ENCODE assay signal across 8 cellular contexts in genomic region chr16:27313422-27314160, GRCh38. TPM values are rescaled to one million over a fixed set of nuclear protein-coding genes. Genes with fewer than 3 reads are reported as not detected.
DNase-seq lines count a peak whose midpoint lies in the region; ATAC-seq and TF ChIP-seq lines count a peak whose summit lies in the region.

IL4R (plus strand) TSS chr16:27313974; CDS start chr16:27340204, 26,230 bp downstream.

- CTCF ChIA-PET in RWPE1 (lab: Yijun Ruan, JAX) = no interaction called here
- CTCF ChIA-PET in activated naive CD4-positive, alpha-beta T cell treated with anti-CD3 and anti-CD28 coated beads for 36 hours (lab: Charles Lee) = no interaction called here

- intact Hi-C loops in activated naive CD4-positive, alpha-beta T cell treated with anti-CD3 and anti-CD28 coated beads for 36 hours (cut with micrococcal nuclease) = no loop called here
- intact Hi-C loops in Right ventricle myocardium superior (cut with DNase I) = no loop called here
- intact Hi-C loops in posterior vena cava (cut with DNase I) = loop anchor here in 1 of 2 donors (10.0 kb wide), 1 partner anchor 79 kb away; no protein-coding TSS in a partner anchor

- peaks cover 41% of the 10 kb centered on the region for H3K4me1 Mint-ChIP-seq in activated naive CD4-positive, alpha-beta T cell treated with anti-CD3 and anti-CD28 coated beads for 36 hours (ENCODE audit: low read depth)

- DNase-seq in GM10266 (ENCODE audit: extremely low spot score) (peak; percentile 82), RWPE1 (ENCODE audit: low spot score) (peak; percentile 35), Right ventricle myocardium superior (peak; percentile 83), posterior vena cava (ENCODE audit: low spot score) (peak; percentile 96), ureter (ENCODE audit: low spot score) (peak; percentile 69), NCI-H774 (lab: John Stamatoyannopoulos, UW) (no peak)
- peak; percentile 83 for DNase-seq in activated naive CD4-positive, alpha-beta T cell treated with anti-CD3 and anti-CD28 coated beads for 36 hours

- TF ChIP-seq CTCF in GM10266 (IDR thresholded peaks at IDR 0.05; ENCODE audit: control insufficient read depth, insufficient read depth, low read depth, missing control alignments) (no peak), RWPE1 (conservative IDR thresholded peaks at IDR 0.05; ENCODE audit: low read depth) (no peak)

- H3K27ac ChIP-seq in RWPE1 = peak within 1 kb of the TSS; percentile 97

- peak; percentile 65 for ATAC-seq in HG02678 (IDR thresholded peaks at IDR 0.05; ENCODE audit: unreplicated experiment)
- ATAC-seq in Right ventricle myocardium superior (ENCODE audit: poor library complexity) = peak; percentile 73

- POLR2A ChIA-PET in RWPE1 (lab: Yijun Ruan, JAX; ENCODE audit: low non-redundant PET) = no interaction called here

- peak within 1 kb of the TSS; percentile 99 for H3K4me3 Mint-ChIP-seq in activated naive CD4-positive, alpha-beta T cell treated with anti-CD3 and anti-CD28 coated beads for 36 hours

- H3K27me3 Mint-ChIP-seq in activated naive CD4-positive, alpha-beta T cell treated with anti-CD3 and anti-CD28 coated beads for 36 hours (ENCODE audit: low read depth) = no peaks in the 10 kb centered on the region

- H3K36me3 Mint-ChIP-seq in activated naive CD4-positive, alpha-beta T cell treated with anti-CD3 and anti-CD28 coated beads for 36 hours (ENCODE audit: low read depth) = peaks cover 27% of the 10 kb centered on the region

- no peaks in the 10 kb centered on the region for H3K9me3 Mint-ChIP-seq in activated naive CD4-positive, alpha-beta T cell treated with anti-CD3 and anti-CD28 coated beads for 36 hours

- peak within 1 kb of the TSS; percentile 97 for H3K27ac Mint-ChIP-seq in activated naive CD4-positive, alpha-beta T cell treated with anti-CD3 and anti-CD28 coated beads for 36 hours

RNA-seq across cellular contexts. Expression of gene IL4R, which starts in this region (rescaled TPM):
- 100 to 1,000 TPM; 162 to 170 TPM for total RNA-seq in activated naive CD4-positive, alpha-beta T cell treated with anti-CD3 and anti-CD28 coated beads for 36 hours
- total RNA-seq in Right ventricle myocardium superior (8.2 TPM), posterior vena cava (100 to 1,000 TPM in 1 of 2 donors, 10 to 100 TPM in 1; 99.2 to 112 TPM), ureter (135 TPM)

Comparison
In these comparisons a context has a peak if more than half of its experiments do, and no peak if none do; other contexts are left out.
1. RNA of gene IL4R (total RNA-seq): 162 to 170 TPM in activated naive CD4-positive, alpha-beta T cell treated with anti-CD3 and anti-CD28 coated beads for 36 hours, 135 TPM in ureter (single experiment) and 99.2 to 112 TPM in posterior vena cava; 8.2 TPM in Right ventricle myocardium superior (single experiment); every median in the first group is over 10 times any median in the second.